ENCODE assay signal across 8 cellular contexts in the genomic region with DNA sequence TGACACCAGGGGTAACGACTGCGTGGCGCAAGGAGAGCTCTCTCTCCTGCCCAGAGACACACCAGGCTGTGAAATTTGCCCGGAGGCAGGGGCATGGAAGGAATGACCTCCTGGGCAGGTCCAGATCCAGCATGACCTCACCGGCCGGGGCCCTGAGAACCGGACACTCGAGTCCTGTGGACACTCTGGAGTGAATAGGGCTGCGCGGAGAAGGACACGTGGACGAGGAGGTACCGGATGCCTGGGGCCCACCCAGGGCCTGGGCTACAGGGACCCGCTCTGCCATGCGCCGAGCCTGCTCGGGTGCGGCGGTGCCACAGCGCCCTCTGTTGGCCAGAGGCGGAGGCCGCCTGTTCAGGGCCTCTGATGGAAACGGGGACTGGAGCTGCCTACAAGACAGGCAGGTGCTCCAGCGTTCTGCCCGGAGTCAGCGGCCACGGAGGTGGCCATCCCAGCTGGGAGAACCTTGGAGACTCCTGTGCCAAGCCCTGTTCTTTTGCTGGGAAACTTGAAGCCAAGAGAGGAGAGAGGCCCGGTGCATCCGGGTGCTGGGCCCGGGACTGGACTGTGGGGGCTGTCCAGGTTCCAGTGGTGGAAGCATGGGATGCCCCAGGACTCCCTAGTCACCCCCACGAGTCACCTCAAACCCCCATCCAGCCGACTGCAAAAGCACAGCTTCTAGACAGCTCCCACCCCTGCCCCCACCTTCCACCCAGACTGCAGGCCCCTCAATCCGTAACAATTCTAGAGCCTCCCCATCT. TPM values are rescaled to one million over a fixed set of nuclear protein-coding genes. Genes with fewer than 3 reads are reported as not detected.
DNase-seq lines count a peak whose midpoint lies in the region; ATAC-seq and TF ChIP-seq lines count a peak whose summit lies in the region.

No MANE protein-coding gene starts in this region.

- H3K9me3 ChIP-seq in prostate gland = no peaks in the 10 kb centered on the region
- H3K9me3 ChIP-seq in uterus = no peaks in the 10 kb centered on the region

- H3K27me3 ChIP-seq in prostate gland (replicated peaks; ENCODE audit: insufficient read depth) = no peaks in the 10 kb centered on the region
- no peaks in the 10 kb centered on the region for H3K27me3 ChIP-seq in uterus

- TF ChIP-seq CTCF in GM13976 (IDR thresholded peaks at IDR 0.05; ENCODE audit: borderline replicate concordance, control extremely low read depth, extremely low read depth, insufficient read depth, missing control alignments) = peak; percentile 98
- TF ChIP-seq CTCF in prostate gland (IDR thresholded peaks at IDR 0.05) = peak; percentile 84 to 97 (median 96)
- TF ChIP-seq CTCF in uterus (IDR thresholded peaks at IDR 0.05) = peak; percentile 93 to 99 (median 98)

- H3K27ac Mint-ChIP-seq in activated naive CD4-positive, alpha-beta T cell treated with anti-CD3 and anti-CD28 coated beads for 36 hours = no peak overlapping the region

- peaks cover 2% of the 10 kb centered on the region for H3K27me3 Mint-ChIP-seq in activated naive CD4-positive, alpha-beta T cell treated with anti-CD3 and anti-CD28 coated beads for 36 hours (ENCODE audit: low read depth)

- H3K36me3 ChIP-seq in prostate gland (no peaks in the 10 kb centered on the region), uterus (no peaks in the 10 kb centered on the region)

- 14% methylated on average over 33 of the region's 33 CpGs for WGBS in prostate gland

- H3K4me1 ChIP-seq in prostate gland (replicated peaks) (no peaks in the 10 kb centered on the region), uterus (peaks cover 0 to 5% of the 10 kb centered on the region in 2 donors)

- peak overlapping the region; percentile 36 to 42 for H3K27ac ChIP-seq in prostate gland
- no peak overlapping the region for H3K27ac ChIP-seq in uterus

- CTCF ChIA-PET in activated naive CD4-positive, alpha-beta T cell treated with anti-CD3 and anti-CD28 coated beads for 36 hours (lab: Charles Lee) = interaction anchor here (0.6 to 5.0 kb wide), 61 partner anchors 9 to 441 kb away, joined by 3 to 103 read pairs (median 4); partner anchors contain the start of genes NGFR, PHB1 and SLC35B1

- intact Hi-C loops in activated naive CD4-positive, alpha-beta T cell treated with anti-CD3 and anti-CD28 coated beads for 36 hours (cut with micrococcal nuclease) = loop anchor here (1.0 to 5.0 kb wide), 6 partner anchors 12 to 239 kb away; no protein-coding TSS in a partner anchor
- intact Hi-C loops in Right ventricle myocardium superior (cut with DNase I) (loop anchor here (2.0 to 5.0 kb wide), 3 partner anchors 64 to 440 kb away; no protein-coding TSS in a partner anchor), prostate gland (cut with DNase I) (loop anchor here (1.0 to 10.0 kb wide), 4 partner anchors 59 to 242 kb away; no protein-coding TSS in a partner anchor), uterus (cut with DNase I; ENCODE audit: low total_unique reads) (loop anchor here (5.0 kb wide), 2 partner anchors 59 to 124 kb away; partner anchors contain the start of gene NGFR)

- no peaks in the 10 kb centered on the region for H3K36me3 Mint-ChIP-seq in activated naive CD4-positive, alpha-beta T cell treated with anti-CD3 and anti-CD28 coated beads for 36 hours (ENCODE audit: low read depth)

- H3K4me1 Mint-ChIP-seq in activated naive CD4-positive, alpha-beta T cell treated with anti-CD3 and anti-CD28 coated beads for 36 hours (ENCODE audit: low read depth) = peaks cover 5% of the 10 kb centered on the region

- peak; percentile 97 for ATAC-seq in SK-N-SH treated with all-trans-retinoic acid at 6 μM for 48 hours
- peak; percentile 95 for ATAC-seq in Right ventricle myocardium superior (ENCODE audit: poor library complexity)
- ATAC-seq in HG03039 (IDR thresholded peaks at IDR 0.05; ENCODE audit: unreplicated experiment) = no peak

- no peak overlapping the region for H3K4me3 Mint-ChIP-seq in activated naive CD4-positive, alpha-beta T cell treated with anti-CD3 and anti-CD28 coated beads for 36 hours

- DNase-seq in GM13976 (ENCODE audit: low spot score) = peak; percentile 95
- DNase-seq in NCI-H1092 treated with DMSO at 0.1 percent for 48 hours (lab: John Stamatoyannopoulos, UW) = peak; percentile 41
- peak; percentile 87 for DNase-seq in activated naive CD4-positive, alpha-beta T cell treated with anti-CD3 and anti-CD28 coated beads for 36 hours
- DNase-seq in Right ventricle myocardium superior = peak; percentile 87
- DNase-seq in prostate gland (ENCODE audit: low spot score) = peak; percentile 59
- peak; percentile 75 to 88 for DNase-seq in uterus

- TF ChIP-seq POLR2A in prostate gland (IDR thresholded peaks at IDR 0.05) (no peak), uterus (IDR thresholded peaks at IDR 0.05) (peak in 1 of 2 donors; percentile 10)

- no peaks in the 10 kb centered on the region for H3K9me3 Mint-ChIP-seq in activated naive CD4-positive, alpha-beta T cell treated with anti-CD3 and anti-CD28 coated beads for 36 hours

- H3K4me3 ChIP-seq in prostate gland = no peak overlapping the region
- H3K4me3 ChIP-seq in uterus = no peak overlapping the region

- in situ Hi-C loops in GM13976 (cut with MboI; ENCODE audit: low sequenced_read_pairs, unreplicated experiment) = loop anchor here (10.0 kb wide), 2 partner anchors 122 to 152 kb away; no protein-coding TSS in a partner anchor

TF ChIP-seq in SK-N-SH treated with all-trans-retinoic acid at 6 μM for 48 hours, 23 proteins besides CTCF, POLR2A, EP300 and RAD21:
- TF ChIP-seq ISL1 (CRISPR knock-in tag; IDR thresholded peaks at IDR 0.05) (no peak), CREB5 (CRISPR knock-in tag; IDR thresholded peaks at IDR 0.05; ENCODE audit: low read depth) (no peak), TOX (CRISPR knock-in tag; IDR thresholded peaks at IDR 0.05; ENCODE audit: borderline replicate concordance) (no peak), OSR1 (CRISPR knock-in tag; IDR thresholded peaks at IDR 0.05) (no peak), ARNTL (CRISPR knock-in tag; IDR thresholded peaks at IDR 0.05; ENCODE audit: borderline replicate concordance, low read depth) (no peak), CSRNP3 (CRISPR knock-in tag; IDR thresholded peaks at IDR 0.05) (no peak), ZFP30 (CRISPR knock-in tag; IDR thresholded peaks at IDR 0.05) (no peak), ZNF565 (CRISPR knock-in tag; conservative IDR thresholded peaks at IDR 0.05; ENCODE audit: low read depth) (no peak), PPARA (CRISPR knock-in tag; IDR thresholded peaks at IDR 0.05; ENCODE audit: borderline replicate concordance) (no peak), BACH2 (CRISPR knock-in tag; IDR thresholded peaks at IDR 0.05; ENCODE audit: borderline replicate concordance) (no peak), CSDC2 (CRISPR knock-in tag; IDR thresholded peaks at IDR 0.05) (no peak), GLIS3 (CRISPR knock-in tag; IDR thresholded peaks at IDR 0.05) (no peak), ZC3H10 (CRISPR knock-in tag; IDR thresholded peaks at IDR 0.05) (no peak), RARB (CRISPR knock-in tag; IDR thresholded peaks at IDR 0.05) (no peak), ZNF70 (CRISPR knock-in tag; IDR thresholded peaks at IDR 0.05) (no peak), ZFP3 (CRISPR knock-in tag; IDR thresholded peaks at IDR 0.05) (no peak), TCF4 (CRISPR knock-in tag; IDR thresholded peaks at IDR 0.05; ENCODE audit: borderline replicate concordance) (no peak), ESRRG (CRISPR knock-in tag; IDR thresholded peaks at IDR 0.05) (no peak)
- TF ChIP-seq, protein P1, sequence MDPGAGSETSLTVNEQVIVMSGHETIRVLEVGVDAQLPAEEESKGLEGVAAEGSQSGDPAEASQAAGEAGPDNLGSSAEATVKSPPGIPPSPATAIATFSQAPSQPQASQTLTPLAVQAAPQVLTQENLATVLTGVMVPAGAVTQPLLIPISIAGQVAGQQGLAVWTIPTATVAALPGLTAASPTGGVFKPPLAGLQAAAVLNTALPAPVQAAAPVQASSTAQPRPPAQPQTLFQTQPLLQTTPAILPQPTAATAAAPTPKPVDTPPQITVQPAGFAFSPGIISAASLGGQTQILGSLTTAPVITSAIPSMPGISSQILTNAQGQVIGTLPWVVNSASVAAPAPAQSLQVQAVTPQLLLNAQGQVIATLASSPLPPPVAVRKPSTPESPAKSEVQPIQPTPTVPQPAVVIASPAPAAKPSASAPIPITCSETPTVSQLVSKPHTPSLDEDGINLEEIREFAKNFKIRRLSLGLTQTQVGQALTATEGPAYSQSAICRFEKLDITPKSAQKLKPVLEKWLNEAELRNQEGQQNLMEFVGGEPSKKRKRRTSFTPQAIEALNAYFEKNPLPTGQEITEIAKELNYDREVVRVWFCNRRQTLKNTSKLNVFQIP (CRISPR knock-in tag; IDR thresholded peaks at IDR 0.05; ENCODE audit: borderline replicate concordance, low read depth) = no peak

RNA-seq across cellular contexts. Expression of gene NXPH3, which starts 19.3 kb away (rescaled TPM):
- under 1 TPM; 0.25 to 0.26 TPM for total RNA-seq in activated naive CD4-positive, alpha-beta T cell treated with anti-CD3 and anti-CD28 coated beads for 36 hours
- 3.7 TPM for total RNA-seq in Right ventricle myocardium superior
- 10 to 100 TPM in 1 of 2 donors, 1 to 10 TPM in 1; 4.7 to 15.5 TPM for total RNA-seq in prostate gland
- 10 to 100 TPM in 2 of 4 donors, 1 to 10 TPM in 2; 5.8 to 24.3 (median 9.0) TPM for total RNA-seq in uterus

Comparison
In these comparisons a context has a peak if more than half of its experiments do, and no peak if none do; other contexts are left out.
1. DNase-seq: peak in every context shown above with its lines; median percentile 95 in GM13976; 87 in activated naive CD4-positive, alpha-beta T cell treated with anti-CD3 and anti-CD28 coated beads for 36 hours; 87 in Right ventricle myocardium superior; 82 in uterus; 59 in prostate gland; 41 in NCI-H1092 treated with DMSO at 0.1 percent for 48 hours.
2. H3K27ac ChIP-seq: peak in prostate gland (2 of 2); none in uterus (0 of 2).
3. Peak in every context shown above with its lines, with median percentiles within 50 percentile points of each other: CTCF ChIP-seq.